In genomic region chr5:173764321-173765029, GRCh38 we compare ENCODE assay signal across 1 cellular context.
TF ChIP-seq lines count a peak whose summit lies in the region.

No MANE protein-coding gene starts in this region.

TF ChIP-seq in HepG2, 621 proteins besides CTCF, POLR2A, EP300 and RAD21 (continued from another document and continues in another):
- TF ChIP-seq HNF1A (IDR thresholded peaks at IDR 0.05; ENCODE audit: low read depth) (0 out of 2 replicates have a peak, but pooled peaks have one; percentile 9), HNF1A (CRISPR knock-in tag; IDR thresholded peaks at IDR 0.05; ENCODE audit: borderline replicate concordance) (no peak), SRY (CRISPR knock-in tag; IDR thresholded peaks at IDR 0.05) (no peak), ZNF597 (CRISPR knock-in tag; IDR thresholded peaks at IDR 0.05) (no peak), ZNF441 (CRISPR knock-in tag; IDR thresholded peaks at IDR 0.05; ENCODE audit: borderline replicate concordance) (no peak), CAMTA2 (CRISPR knock-in tag; IDR thresholded peaks at IDR 0.05; ENCODE audit: borderline replicate concordance) (no peak), SMAD3 (CRISPR knock-in tag; IDR thresholded peaks at IDR 0.05) (0 out of 2 replicates have a peak, but pooled peaks have one; percentile 18), ZBTB10 (CRISPR knock-in tag; IDR thresholded peaks at IDR 0.05; ENCODE audit: borderline replicate concordance) (no peak), MZF1 (CRISPR knock-in tag; IDR thresholded peaks at IDR 0.05; ENCODE audit: borderline replicate concordance) (no peak), ZNF850 (CRISPR knock-in tag; conservative IDR thresholded peaks at IDR 0.05) (no peak), MTA1 (CRISPR knock-in tag; IDR thresholded peaks at IDR 0.05; ENCODE audit: borderline replicate concordance) (no peak), KDM4B (CRISPR knock-in tag; IDR thresholded peaks at IDR 0.05) (0 out of 2 replicates have a peak, but pooled peaks have one; percentile 37), PAF1 (CRISPR knock-in tag; IDR thresholded peaks at IDR 0.05) (no peak), ZNF407 (CRISPR knock-in tag; IDR thresholded peaks at IDR 0.05; ENCODE audit: not compliant biosample characterization) (no peak), ZNF746 (CRISPR knock-in tag; IDR thresholded peaks at IDR 0.05) (peak; percentile 34; the same call in 1 of the 2 replicates), ZNF615 (CRISPR knock-in tag; IDR thresholded peaks at IDR 0.05; ENCODE audit: borderline replicate concordance) (no peak), SPEN (CRISPR knock-in tag; IDR thresholded peaks at IDR 0.05; ENCODE audit: low read depth) (peak; percentile 47; the same call in 1 of the 2 replicates), ZNF251 (CRISPR knock-in tag; IDR thresholded peaks at IDR 0.05) (no peak), CREB1 (IDR thresholded peaks at IDR 0.05) (peak; percentile 85), CREB1 (CRISPR knock-in tag; IDR thresholded peaks at IDR 0.05) (0 out of 2 replicates have a peak, but pooled peaks have one; percentile 32), TBX3 (IDR thresholded peaks at IDR 0.05; ENCODE audit: borderline replicate concordance) (0 out of 2 replicates have a peak, but pooled peaks have one; percentile 20), SMC3 (IDR thresholded peaks at IDR 0.05; ENCODE audit: low read length) (no peak; the same call in 1 of the 2 replicates), TCF7 (IDR thresholded peaks at IDR 0.05; ENCODE audit: low read depth) (peak; percentile 22; the same call in 1 of the 2 replicates), FOXP1 (IDR thresholded peaks at IDR 0.05) (no peak), FOXP1 (CRISPR knock-in tag; IDR thresholded peaks at IDR 0.05) (peak; percentile 61), ZNF792 (CRISPR knock-in tag; IDR thresholded peaks at IDR 0.05) (peak; percentile 74), ZFP37 (CRISPR knock-in tag; IDR thresholded peaks at IDR 0.05; ENCODE audit: borderline replicate concordance) (no peak), MED8 (CRISPR knock-in tag; IDR thresholded peaks at IDR 0.05; ENCODE audit: insufficient replicate concordance) (peak; percentile 30), KAT8 (CRISPR knock-in tag; IDR thresholded peaks at IDR 0.05) (peak; percentile 69), IRF1 (CRISPR knock-in tag; IDR thresholded peaks at IDR 0.05; ENCODE audit: low read depth) (no peak), CERS6 (CRISPR knock-in tag; IDR thresholded peaks at IDR 0.05) (no peak), ZNF414 (CRISPR knock-in tag; IDR thresholded peaks at IDR 0.05) (0 out of 2 replicates have a peak, but pooled peaks have one; percentile 48), RFX5 (IDR thresholded peaks at IDR 0.05; ENCODE audit: low read depth, low read length) (peak; percentile 15), ZBTB20 (CRISPR knock-in tag; IDR thresholded peaks at IDR 0.05; ENCODE audit: borderline replicate concordance, low read depth) (peak; percentile 37; the same call in 1 of the 2 replicates), ZNF326 (CRISPR knock-in tag; IDR thresholded peaks at IDR 0.05; ENCODE audit: borderline replicate concordance) (no peak), ZMYM3 (CRISPR knock-in tag; IDR thresholded peaks at IDR 0.05) (peak; percentile 80; the same call in 1 of the 2 replicates), ZNF235 (CRISPR knock-in tag; IDR thresholded peaks at IDR 0.05; ENCODE audit: borderline replicate concordance) (no peak), ZNF770 (CRISPR knock-in tag; IDR thresholded peaks at IDR 0.05) (no peak), ZFP1 (CRISPR knock-in tag; IDR thresholded peaks at IDR 0.05) (no peak), XRCC5 (optimal IDR thresholded peaks at IDR 0.05; ENCODE audit: low read length) (no peak), ZNF547 (CRISPR knock-in tag; IDR thresholded peaks at IDR 0.05) (peak; percentile 25; the same call in 1 of the 2 replicates), SKI (IDR thresholded peaks at IDR 0.05; ENCODE audit: partially characterized antibody) (peak; percentile 55), TEAD3 (CRISPR knock-in tag; optimal IDR thresholded peaks at IDR 0.05; ENCODE audit: borderline replicate concordance) (peak; percentile 40)
